Comparison of ENCODE assay signal across 1 cellular context in the genomic region with DNA sequence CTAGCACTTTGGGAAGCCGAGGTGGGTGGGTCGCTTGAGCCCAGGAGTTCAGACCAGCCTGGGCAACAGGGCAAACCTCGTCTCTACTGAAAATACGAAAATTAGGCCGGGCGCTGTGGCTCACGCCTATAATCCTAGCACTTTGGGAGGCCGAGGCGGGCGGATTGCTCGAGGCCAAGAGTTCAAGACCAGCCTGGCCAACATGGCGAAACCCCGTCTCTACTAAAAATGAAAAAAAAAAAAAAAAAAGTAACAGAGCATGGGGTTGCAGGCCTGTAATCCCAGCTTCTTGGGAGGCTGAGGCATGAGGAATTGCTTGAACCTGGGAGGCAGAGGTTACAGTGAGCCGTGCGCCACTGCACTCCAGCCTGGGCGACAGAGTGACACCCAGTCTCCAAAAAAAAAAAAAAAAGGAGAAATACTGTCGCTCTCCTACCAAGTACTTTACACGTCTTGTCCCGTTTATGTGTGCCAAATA.
TF ChIP-seq lines count a peak whose summit lies in the region.

No MANE protein-coding gene starts in this region.

TF ChIP-seq in H1, 55 proteins besides CTCF, POLR2A, EP300 and RAD21 (continued from another document):
- TF ChIP-seq PHF8 (conservative IDR thresholded peaks at IDR 0.05; ENCODE audit: low read depth, low read length) (no peak), HDAC6 (IDR thresholded peaks at IDR 0.05; ENCODE audit: low read depth, low read length) (no peak), CBX5 (IDR thresholded peaks at IDR 0.05; ENCODE audit: low read depth, low read length) (no peak), MAX (IDR thresholded peaks at IDR 0.05) (no peak), NANOG (IDR thresholded peaks at IDR 0.05; ENCODE audit: insufficient read depth, low read depth, low read length, poor library complexity, severe bottlenecking) (no peak), KDM4A (IDR thresholded peaks at IDR 0.05; ENCODE audit: low read depth, low read length, severe bottlenecking) (no peak), SIN3A (conservative IDR thresholded peaks at IDR 0.05 in 1 of 2, IDR thresholded peaks at IDR 0.05 in 1 of 2; ENCODE audit: low read depth in 1 of 2, low read length in 2 of 2) (no peak), TCF12 (IDR thresholded peaks at IDR 0.05; ENCODE audit: low read depth, low read length) (no peak), SUZ12 (IDR thresholded peaks at IDR 0.05; ENCODE audit: low read length) (no peak), CBX8 (IDR thresholded peaks at IDR 0.05; ENCODE audit: borderline replicate concordance, low read depth, low read length) (no peak)
